1 cellular context compared by ENCODE assay signal in the genomic region with DNA sequence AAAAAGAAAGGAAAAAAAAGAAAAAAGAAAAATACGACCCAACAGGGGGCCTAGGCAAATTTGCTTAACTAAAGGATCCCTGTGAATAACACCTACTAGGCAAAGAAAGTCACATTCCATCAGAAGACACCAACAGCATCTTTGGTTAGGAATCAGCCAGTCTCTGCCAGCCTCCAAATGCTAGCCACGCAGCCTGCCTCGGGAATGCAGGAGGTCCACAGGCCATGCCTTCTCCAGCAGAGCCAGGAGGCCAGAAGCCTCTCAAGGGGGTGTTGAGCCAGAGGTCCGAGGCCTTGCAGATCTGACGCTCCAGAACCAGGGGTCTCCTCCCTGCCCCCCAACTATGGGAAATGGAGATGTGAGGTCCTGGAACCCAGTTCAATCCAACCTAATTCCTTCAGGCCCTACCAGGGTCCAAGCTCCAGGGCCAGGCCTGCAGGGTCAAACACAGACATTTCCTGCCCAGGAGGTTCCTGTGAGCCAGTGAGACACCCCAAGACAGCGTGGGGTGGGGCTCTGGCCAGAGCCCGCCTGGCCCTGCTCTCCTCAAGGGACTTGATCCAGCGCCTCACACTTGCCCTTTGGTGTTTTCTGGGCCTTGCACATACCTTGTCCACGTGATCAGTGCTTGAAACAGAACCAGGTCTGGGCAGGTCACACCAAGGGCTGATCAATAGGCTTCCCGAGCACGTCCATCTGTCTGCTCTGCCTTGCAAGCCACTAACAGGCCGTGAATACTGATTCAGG.
A peak's percentile ranks its signal among the peaks of the same experiment; 100 is the strongest.
TF ChIP-seq lines count a peak whose summit lies in the region.

No MANE protein-coding gene starts in this region.

TF ChIP-seq in GM23338, 12 proteins besides CTCF, POLR2A, EP300 and RAD21:
- TF ChIP-seq, protein P1, sequence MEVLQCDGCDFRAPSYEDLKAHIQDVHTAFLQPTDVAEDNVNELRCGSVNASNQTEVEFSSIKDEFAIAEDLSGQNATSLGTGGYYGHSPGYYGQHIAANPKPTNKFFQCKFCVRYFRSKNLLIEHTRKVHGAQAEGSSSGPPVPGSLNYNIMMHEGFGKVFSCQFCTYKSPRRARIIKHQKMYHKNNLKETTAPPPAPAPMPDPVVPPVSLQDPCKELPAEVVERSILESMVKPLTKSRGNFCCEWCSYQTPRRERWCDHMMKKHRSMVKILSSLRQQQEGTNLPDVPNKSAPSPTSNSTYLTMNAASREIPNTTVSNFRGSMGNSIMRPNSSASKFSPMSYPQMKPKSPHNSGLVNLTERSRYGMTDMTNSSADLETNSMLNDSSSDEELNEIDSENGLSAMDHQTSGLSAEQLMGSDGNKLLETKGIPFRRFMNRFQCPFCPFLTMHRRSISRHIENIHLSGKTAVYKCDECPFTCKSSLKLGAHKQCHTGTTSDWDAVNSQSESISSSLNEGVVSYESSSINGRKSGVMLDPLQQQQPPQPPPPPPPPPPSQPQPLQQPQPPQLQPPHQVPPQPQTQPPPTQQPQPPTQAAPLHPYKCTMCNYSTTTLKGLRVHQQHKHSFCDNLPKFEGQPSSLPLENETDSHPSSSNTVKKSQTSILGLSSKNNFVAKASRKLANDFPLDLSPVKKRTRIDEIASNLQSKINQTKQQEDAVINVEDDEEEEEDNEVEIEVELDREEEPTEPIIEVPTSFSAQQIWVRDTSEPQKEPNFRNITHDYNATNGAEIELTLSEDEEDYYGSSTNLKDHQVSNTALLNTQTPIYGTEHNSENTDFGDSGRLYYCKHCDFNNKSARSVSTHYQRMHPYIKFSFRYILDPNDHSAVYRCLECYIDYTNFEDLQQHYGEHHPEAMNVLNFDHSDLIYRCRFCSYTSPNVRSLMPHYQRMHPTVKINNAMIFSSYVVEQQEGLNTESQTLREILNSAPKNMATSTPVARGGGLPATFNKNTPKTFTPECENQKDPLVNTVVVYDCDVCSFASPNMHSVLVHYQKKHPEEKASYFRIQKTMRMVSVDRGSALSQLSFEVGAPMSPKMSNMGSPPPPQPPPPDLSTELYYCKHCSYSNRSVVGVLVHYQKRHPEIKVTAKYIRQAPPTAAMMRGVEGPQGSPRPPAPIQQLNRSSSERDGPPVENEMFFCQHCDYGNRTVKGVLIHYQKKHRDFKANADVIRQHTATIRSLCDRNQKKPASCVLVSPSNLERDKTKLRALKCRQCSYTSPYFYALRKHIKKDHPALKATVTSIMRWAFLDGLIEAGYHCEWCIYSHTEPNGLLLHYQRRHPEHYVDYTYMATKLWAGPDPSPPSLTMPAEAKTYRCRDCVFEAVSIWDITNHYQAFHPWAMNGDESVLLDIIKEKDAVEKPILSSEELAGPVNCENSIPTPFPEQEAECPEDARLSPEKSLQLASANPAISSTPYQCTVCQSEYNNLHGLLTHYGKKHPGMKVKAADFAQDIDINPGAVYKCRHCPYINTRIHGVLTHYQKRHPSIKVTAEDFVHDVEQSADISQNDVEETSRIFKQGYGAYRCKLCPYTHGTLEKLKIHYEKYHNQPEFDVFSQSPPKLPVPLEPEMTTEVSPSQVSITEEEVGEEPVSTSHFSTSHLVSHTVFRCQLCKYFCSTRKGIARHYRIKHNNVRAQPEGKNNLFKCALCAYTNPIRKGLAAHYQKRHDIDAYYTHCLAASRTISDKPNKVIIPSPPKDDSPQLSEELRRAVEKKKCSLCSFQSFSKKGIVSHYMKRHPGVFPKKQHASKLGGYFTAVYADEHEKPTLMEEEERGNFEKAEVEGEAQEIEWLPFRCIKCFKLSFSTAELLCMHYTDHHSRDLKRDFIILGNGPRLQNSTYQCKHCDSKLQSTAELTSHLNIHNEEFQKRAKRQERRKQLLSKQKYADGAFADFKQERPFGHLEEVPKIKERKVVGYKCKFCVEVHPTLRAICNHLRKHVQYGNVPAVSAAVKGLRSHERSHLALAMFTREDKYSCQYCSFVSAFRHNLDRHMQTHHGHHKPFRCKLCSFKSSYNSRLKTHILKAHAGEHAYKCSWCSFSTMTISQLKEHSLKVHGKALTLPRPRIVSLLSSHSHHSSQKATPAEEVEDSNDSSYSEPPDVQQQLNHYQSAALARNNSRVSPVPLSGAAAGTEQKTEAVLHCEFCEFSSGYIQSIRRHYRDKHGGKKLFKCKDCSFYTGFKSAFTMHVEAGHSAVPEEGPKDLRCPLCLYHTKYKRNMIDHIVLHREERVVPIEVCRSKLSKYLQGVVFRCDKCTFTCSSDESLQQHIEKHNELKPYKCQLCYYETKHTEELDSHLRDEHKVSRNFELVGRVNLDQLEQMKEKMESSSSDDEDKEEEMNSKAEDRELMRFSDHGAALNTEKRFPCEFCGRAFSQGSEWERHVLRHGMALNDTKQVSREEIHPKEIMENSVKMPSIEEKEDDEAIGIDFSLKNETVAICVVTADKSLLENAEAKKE (CRISPR knock-in tag; IDR thresholded peaks at IDR 0.05) = peak; percentile 97
- TF ChIP-seq ZNF331 (CRISPR knock-in tag; IDR thresholded peaks at IDR 0.05; ENCODE audit: low read depth) = no peak
